2 cellular contexts compared by ENCODE assay signal in the genomic region with DNA sequence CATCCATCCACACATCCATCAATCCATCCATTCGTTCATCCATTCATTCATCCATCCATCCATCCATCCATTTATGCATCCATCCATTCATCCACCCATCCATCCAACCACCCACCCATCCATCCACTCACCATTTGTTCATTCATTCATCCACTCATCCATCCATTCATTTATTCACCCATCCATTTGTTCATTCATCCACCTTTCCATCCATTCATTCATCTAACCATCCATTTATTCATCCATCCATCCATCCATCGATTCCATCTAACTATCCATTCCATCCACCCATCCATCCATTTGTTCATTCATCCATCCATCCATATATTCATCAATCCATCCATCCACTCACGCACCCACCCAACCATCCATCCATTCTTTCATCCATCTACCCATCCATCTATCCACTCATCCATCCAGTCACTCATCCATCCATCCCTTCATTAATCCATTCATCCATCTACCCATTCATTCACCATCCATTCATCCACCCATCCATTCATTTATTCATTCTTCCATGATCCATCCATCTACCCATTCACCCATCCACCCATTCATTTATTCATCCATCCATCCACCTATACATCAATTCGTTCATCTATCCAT.
TF ChIP-seq lines count a peak whose summit lies in the region.

No MANE protein-coding gene starts in this region.

TF ChIP-seq in HepG2, 621 proteins besides CTCF, POLR2A, EP300 and RAD21:
- TF ChIP-seq RNF2 (conservative IDR thresholded peaks at IDR 0.05; ENCODE audit: low read depth) (no peak), SOX6 (IDR thresholded peaks at IDR 0.05) (0 out of 2 replicates have a peak, but pooled peaks have one; percentile 11), SOX6 (CRISPR knock-in tag; IDR thresholded peaks at IDR 0.05) (no peak)

TF ChIP-seq in H1, 55 proteins besides CTCF, POLR2A, EP300 and RAD21:
- TF ChIP-seq RBBP5 (IDR thresholded peaks at IDR 0.05; ENCODE audit: borderline replicate concordance, low read depth, low read length) (no peak), SIN3A (conservative IDR thresholded peaks at IDR 0.05 in 1 of 2, IDR thresholded peaks at IDR 0.05 in 1 of 2; ENCODE audit: low read depth in 1 of 2, low read length in 2 of 2) (no peak), BCL11A (IDR thresholded peaks at IDR 0.05; ENCODE audit: low read depth in 2 of 2, low read length in 2 of 2) (no peak), HDAC2 (IDR thresholded peaks at IDR 0.05; ENCODE audit: borderline replicate concordance in 1 of 2, low read depth in 2 of 2, low read length in 2 of 2) (no peak), JUN (IDR thresholded peaks at IDR 0.05; ENCODE audit: low read depth, low read length) (no peak), POU5F1 (IDR thresholded peaks at IDR 0.05; ENCODE audit: low read depth, low read length) (no peak), SRF (IDR thresholded peaks at IDR 0.05; ENCODE audit: low read depth, low read length) (no peak), TAF1 (IDR thresholded peaks at IDR 0.05; ENCODE audit: low read depth, low read length) (no peak), BACH1 (IDR thresholded peaks at IDR 0.05; ENCODE audit: low read length) (no peak), SP1 (IDR thresholded peaks at IDR 0.05; ENCODE audit: low read depth, low read length) (no peak)
